Comparison of ENCODE assay signal across 1 cellular context in genomic region chr19:44113138-44113783, GRCh38.
TF ChIP-seq lines count a peak whose summit lies in the region.

Gene ZNF225 (plus strand): TSS chr19:44113399. CDS start chr19:44115828, 2,429 bp downstream.

TF ChIP-seq in GM12878, 131 proteins besides CTCF, POLR2A, EP300 and RAD21 (continued from another document and continues in another):
- TF ChIP-seq ZBTB33 (IDR thresholded peaks at IDR 0.05) (no peak), TAF1 (IDR thresholded peaks at IDR 0.05; ENCODE audit: borderline replicate concordance, low read depth, low read length) (0 out of 2 replicates have a peak, but pooled peaks have one; percentile 25), ETV6 (conservative IDR thresholded peaks at IDR 0.05 in 1 of 2, IDR thresholded peaks at IDR 0.05 in 1 of 2; ENCODE audit: borderline replicate concordance in 1 of 2, low read depth in 1 of 2) (no peak), PAX5 (IDR thresholded peaks at IDR 0.05; ENCODE audit: borderline replicate concordance, low read depth, low read length) (peak; percentile 67), NR2F1 (conservative IDR thresholded peaks at IDR 0.05) (peak; percentile 81), POLR2AphosphoS5 (IDR thresholded peaks at IDR 0.05; ENCODE audit: low read length) (peak; percentile 55; the same call in 1 of the 2 replicates), JUND (IDR thresholded peaks at IDR 0.05; ENCODE audit: low read depth, low read length) (no peak), NBN (IDR thresholded peaks at IDR 0.05) (no peak), ZBED1 (IDR thresholded peaks at IDR 0.05; ENCODE audit: borderline replicate concordance) (no peak), ZSCAN29 (IDR thresholded peaks at IDR 0.05) (no peak), MAX (IDR thresholded peaks at IDR 0.05; ENCODE audit: low read depth, low read length) (peak; percentile 57; the same call in 1 of the 2 replicates), CBFB (IDR thresholded peaks at IDR 0.05; ENCODE audit: low read depth) (peak; percentile 77; the same call in 1 of the 2 replicates), HDAC6 (IDR thresholded peaks at IDR 0.05; ENCODE audit: unreplicated experiment) (no peak), SPI1 (IDR thresholded peaks at IDR 0.05; ENCODE audit: borderline replicate concordance, insufficient read depth, low read depth, low read length) (peak; percentile 79), RCOR1 (conservative IDR thresholded peaks at IDR 0.05; ENCODE audit: low read depth, low read length) (no peak), BACH1 (IDR thresholded peaks at IDR 0.05; ENCODE audit: borderline replicate concordance) (no peak), WRNIP1 (IDR thresholded peaks at IDR 0.05; ENCODE audit: borderline replicate concordance, low read depth, low read length) (no peak), YBX1 (IDR thresholded peaks at IDR 0.05) (no peak), NFIC (IDR thresholded peaks at IDR 0.05; ENCODE audit: low read depth, low read length) (no peak), DPF2 (IDR thresholded peaks at IDR 0.05) (no peak), JUNB (IDR thresholded peaks at IDR 0.05) (no peak), BCL11A (IDR thresholded peaks at IDR 0.05; ENCODE audit: low read depth, low read length) (peak; percentile 10; the same call in 1 of the 2 replicates), RELA (IDR thresholded peaks at IDR 0.05; ENCODE audit: borderline replicate concordance, partially characterized antibody) (no peak), SIX5 (IDR thresholded peaks at IDR 0.05; ENCODE audit: low read depth, low read length, severe bottlenecking) (peak; percentile 97), ZNF207 (IDR thresholded peaks at IDR 0.05; ENCODE audit: borderline replicate concordance) (no peak), ELK1 (IDR thresholded peaks at IDR 0.05; ENCODE audit: low read depth, low read length) (peak; percentile 69), ZBTB4 (CRISPR knock-in tag; IDR thresholded peaks at IDR 0.05) (no peak), E4F1 (IDR thresholded peaks at IDR 0.05; ENCODE audit: borderline replicate concordance, partially characterized antibody) (peak; percentile 74), KDM1A (IDR thresholded peaks at IDR 0.05; ENCODE audit: borderline replicate concordance) (no peak), PAX8 (IDR thresholded peaks at IDR 0.05) (no peak), GABPA (IDR thresholded peaks at IDR 0.05; ENCODE audit: low read depth) (peak; percentile 90), CHD1 (IDR thresholded peaks at IDR 0.05; ENCODE audit: low read depth, low read length) (no peak), ZNF592 (IDR thresholded peaks at IDR 0.05) (no peak), NFYA (IDR thresholded peaks at IDR 0.05; ENCODE audit: borderline replicate concordance, low read depth, low read length) (no peak), ZNF384 (IDR thresholded peaks at IDR 0.05; ENCODE audit: borderline replicate concordance, low read depth, low read length) (no peak), SREBF1 (IDR thresholded peaks at IDR 0.05; ENCODE audit: low read length) (peak; percentile 91), ZBTB11 (CRISPR knock-in tag; IDR thresholded peaks at IDR 0.05) (no peak), NKRF (conservative IDR thresholded peaks at IDR 0.05) (peak; percentile 69; the same call in 1 of the 2 replicates), STAT1 (conservative IDR thresholded peaks at IDR 0.05) (0 out of 2 replicates have a peak, but pooled peaks have one; percentile 34), MLLT1 (IDR thresholded peaks at IDR 0.05) (peak; percentile 67; the same call in 1 of the 2 replicates), GATAD2B (conservative IDR thresholded peaks at IDR 0.05; ENCODE audit: low read depth) (no peak), MTA3 (IDR thresholded peaks at IDR 0.05; ENCODE audit: borderline replicate concordance, low read length) (no peak)
